Comparison of ENCODE assay signal across 11 cellular contexts in genomic region chr18:77004555-77005380, GRCh38.
A peak's percentile ranks its signal among the peaks of the same experiment; 100 is the strongest.
DNase-seq lines count a peak whose midpoint lies in the region; ATAC-seq lines count a peak whose summit lies in the region.
"Had no signal": no experiment of that assay in that cellular context is flagged by ENCODE, and none has a peak within 500 bp of the region (broad histone marks: within the 10 kb centered on the region; RNA-seq: fewer than 3 reads in every experiment).

No MANE protein-coding gene starts in this region.

- H3K9me3 Mint-ChIP-seq in effector memory CD8-positive, alpha-beta T cell: no peaks in the 10 kb centered on the region
- H3K9me3 Mint-ChIP-seq: nephron had no signal

- H3K36me3 Mint-ChIP-seq in effector memory CD8-positive, alpha-beta T cell (ENCODE audit: insufficient read depth): peaks cover 16% of the 10 kb centered on the region

- H3K27ac ChIP-seq in temporal lobe (ENCODE audit: low read depth, low read length): peak overlapping the region; percentile 72

- H3K27me3 Mint-ChIP-seq in effector memory CD8-positive, alpha-beta T cell: no peaks in the 10 kb centered on the region

- peak; percentile 52 for DNase-seq in activated CD8-positive, alpha-beta memory T cell treated with anti-CD3 and anti-CD28 coated beads, Interleukin-2, amount 50 U/mL, for 48 hours
- no peak for DNase-seq in activated CD8-positive, alpha-beta memory T cell treated with anti-CD3 and anti-CD28 coated beads for 24 hours
- DNase-seq in SKM-1 (lab: John Stamatoyannopoulos, UW; ENCODE audit: unreplicated experiment) (peak; percentile 87), NCI-H2029 treated with DMSO at 0.1 percent for 48 hours (lab: John Stamatoyannopoulos, UW) (no peak), AG20443 (ENCODE audit: low spot score) (no peak)
- DNase-seq in effector memory CD8-positive, alpha-beta T cell: no peak
- DNase-seq: ACHN, NCI-H1105 treated with DMSO at 0.1 percent for 48 hours had no signal

- H3K4me1 Mint-ChIP-seq in effector memory CD8-positive, alpha-beta T cell (ENCODE audit: low read depth in 2 of 2): peaks cover 34 to 51% of the 10 kb centered on the region in 2 donors

- ATAC-seq in effector memory CD8-positive, alpha-beta T cell (replicated peaks): peak; percentile 79
- no peak for ATAC-seq in HG02840 (IDR thresholded peaks at IDR 0.05; ENCODE audit: low FRiP score, unreplicated experiment)

- peak overlapping the region; percentile 54 to 88 for H3K27ac Mint-ChIP-seq in effector memory CD8-positive, alpha-beta T cell
- H3K27ac Mint-ChIP-seq: nephron had no signal

- H3K4me3 Mint-ChIP-seq in effector memory CD8-positive, alpha-beta T cell: peak overlapping the region; percentile 8 to 57
- H3K4me3 Mint-ChIP-seq: nephron had no signal

Comparison
In these comparisons a context has a peak if more than half of its experiments do, and no peak if none do; other contexts are left out.
1. DNase-seq: peak in activated CD8-positive, alpha-beta memory T cell treated with anti-CD3 and anti-CD28 coated beads, Interleukin-2, amount 50 U/mL, for 48 hours (single experiment) and SKM-1 (single experiment); none in activated CD8-positive, alpha-beta memory T cell treated with anti-CD3 and anti-CD28 coated beads for 24 hours (single experiment), effector memory CD8-positive, alpha-beta T cell (0 of 3), NCI-H2029 treated with DMSO at 0.1 percent for 48 hours (single experiment) and AG20443 (single experiment).